Comparison of ENCODE assay signal across 8 cellular contexts in genomic region chr19:41324921-41325639, GRCh38. TPM values are rescaled to one million over a fixed set of nuclear protein-coding genes. Genes with fewer than 3 reads are reported as not detected.
DNase-seq lines count a peak whose midpoint lies in the region; ATAC-seq, FAIRE-seq and TF ChIP-seq lines count a peak whose summit lies in the region.

No MANE protein-coding gene starts in this region.

- no peaks in the 10 kb centered on the region for H3K36me3 ChIP-seq in pancreas

- H3K9me3 ChIP-seq in pancreas: no peaks in the 10 kb centered on the region

- peaks cover 75% of the 10 kb centered on the region for H3K36me3 Mint-ChIP-seq in activated T-cell treated with anti-CD3 and anti-CD28 coated beads, Interleukin-2, amount 50 U/mL, for 24 hours (ENCODE audit: low read depth)
- H3K36me3 Mint-ChIP-seq in activated CD4-positive, alpha-beta memory T cell treated with anti-CD3 and anti-CD28 coated beads for 36 hours: peaks cover 31% of the 10 kb centered on the region
- no peaks in the 10 kb centered on the region for H3K36me3 Mint-ChIP-seq in glutamatergic neuron (ENCODE audit: unreplicated experiment)

- ATAC-seq in pancreas (peak; percentile 11 to 32 (median 25)), GM21786 (IDR thresholded peaks at IDR 0.05; ENCODE audit: unreplicated experiment) (no peak), GM18520 (IDR thresholded peaks at IDR 0.05; ENCODE audit: unreplicated experiment) (no peak), HG02642 (IDR thresholded peaks at IDR 0.05; ENCODE audit: poor library complexity, unreplicated experiment) (no peak)

- no peak overlapping the region for H3K4me3 Mint-ChIP-seq in activated T-cell treated with anti-CD3 and anti-CD28 coated beads, Interleukin-2, amount 50 U/mL, for 24 hours
- H3K4me3 Mint-ChIP-seq in activated CD4-positive, alpha-beta memory T cell treated with anti-CD3 and anti-CD28 coated beads for 36 hours: no peak overlapping the region
- H3K4me3 Mint-ChIP-seq in glutamatergic neuron (ENCODE audit: unreplicated experiment): peak overlapping the region; percentile 82

- H3K9me3 Mint-ChIP-seq in activated T-cell treated with anti-CD3 and anti-CD28 coated beads, Interleukin-2, amount 50 U/mL, for 24 hours: no peaks in the 10 kb centered on the region
- no peaks in the 10 kb centered on the region for H3K9me3 Mint-ChIP-seq in activated CD4-positive, alpha-beta memory T cell treated with anti-CD3 and anti-CD28 coated beads for 36 hours
- H3K9me3 Mint-ChIP-seq in glutamatergic neuron (ENCODE audit: unreplicated experiment): peaks cover 24% of the 10 kb centered on the region

- POLR2A ChIA-PET in activated CD4-positive, alpha-beta memory T cell treated with anti-CD3 and anti-CD28 coated beads for 36 hours (lab: Charles Lee): interaction anchor here (0.9 to 1.5 kb wide), 2 partner anchors 15 to 16 kb away, joined by 3 read pairs; partner anchors contain the start of gene CCDC97

- CTCF ChIA-PET in activated CD4-positive, alpha-beta memory T cell treated with anti-CD3 and anti-CD28 coated beads for 36 hours (lab: Charles Lee): no interaction called here

- H3K27me3 ChIP-seq in pancreas: no peaks in the 10 kb centered on the region

- H3K4me1 Mint-ChIP-seq in activated T-cell treated with anti-CD3 and anti-CD28 coated beads, Interleukin-2, amount 50 U/mL, for 24 hours (ENCODE audit: low read depth): peaks cover 69% of the 10 kb centered on the region
- peaks cover 40% of the 10 kb centered on the region for H3K4me1 Mint-ChIP-seq in activated CD4-positive, alpha-beta memory T cell treated with anti-CD3 and anti-CD28 coated beads for 36 hours (ENCODE audit: low read depth)
- H3K4me1 Mint-ChIP-seq in glutamatergic neuron (ENCODE audit: low read depth, unreplicated experiment): peaks cover 58% of the 10 kb centered on the region

- FAIRE-seq in pancreas (lab: Jason Lieb, UNC): no peak

- H3K27ac Mint-ChIP-seq in activated T-cell treated with anti-CD3 and anti-CD28 coated beads, Interleukin-2, amount 50 U/mL, for 24 hours: peak overlapping the region; percentile 89
- H3K27ac Mint-ChIP-seq in activated CD4-positive, alpha-beta memory T cell treated with anti-CD3 and anti-CD28 coated beads for 36 hours: peak overlapping the region; percentile 73
- peak overlapping the region; percentile 97 for H3K27ac Mint-ChIP-seq in glutamatergic neuron (ENCODE audit: unreplicated experiment)

- intact Hi-C loops in activated CD4-positive, alpha-beta memory T cell treated with anti-CD3 and anti-CD28 coated beads for 36 hours (cut with micrococcal nuclease): no loop called here
- intact Hi-C loops in pancreas (cut with DNase I): no loop called here

- H3K4me3 ChIP-seq in pancreas: peak overlapping the region in 2 of 4 donors; percentile 37 to 48

- no peaks in the 10 kb centered on the region for H3K27me3 Mint-ChIP-seq in activated T-cell treated with anti-CD3 and anti-CD28 coated beads, Interleukin-2, amount 50 U/mL, for 24 hours
- no peaks in the 10 kb centered on the region for H3K27me3 Mint-ChIP-seq in activated CD4-positive, alpha-beta memory T cell treated with anti-CD3 and anti-CD28 coated beads for 36 hours
- H3K27me3 Mint-ChIP-seq in glutamatergic neuron (ENCODE audit: unreplicated experiment): peaks cover 29% of the 10 kb centered on the region

- TF ChIP-seq CTCF in glutamatergic neuron (IDR thresholded peaks at IDR 0.05; ENCODE audit: partially characterized antibody, unreplicated experiment) (no peak), pancreas (IDR thresholded peaks at IDR 0.05) (no peak)

- DNase-seq in activated T-cell treated with anti-CD3 and anti-CD28 coated beads, Interleukin-2, amount 50 U/mL, for 24 hours: no peak
- no peak for DNase-seq in activated T-cell treated with anti-CD3 and anti-CD28 coated beads, Interleukin-2, amount 50 U/mL, for 48 hours
- no peak for DNase-seq in activated CD4-positive, alpha-beta memory T cell treated with anti-CD3 and anti-CD28 coated beads for 36 hours
- DNase-seq in glutamatergic neuron (peak; percentile 60), pancreas (peak in 5 of 6 donors; percentile 43 to 80 (median 70))

- H3K27ac ChIP-seq in pancreas: peak overlapping the region in 2 of 4 donors; percentile 66 to 76

- WGBS in pancreas, 2 donors: 8% methylated on average over 13 to 23 of the region's 23 CpGs

- peaks cover 0 to 23% (median 0%) of the 10 kb centered on the region in 3 donors for H3K4me1 ChIP-seq in pancreas

RNA-seq across cellular contexts. Expression of gene CCDC97, which starts 15.1 kb away (rescaled TPM):
- 10 to 100 TPM; 20.5 to 23.4 TPM for total RNA-seq in activated CD4-positive, alpha-beta memory T cell treated with anti-CD3 and anti-CD28 coated beads for 36 hours
- total RNA-seq in glutamatergic neuron (ENCODE audit: unreplicated experiment) (36.7 TPM), pancreas (10 to 100 TPM in 5 of 6 donors, 1 to 10 TPM in 1; 9.4 to 19.2 (median 13.1) TPM)
- polyA plus RNA-seq in pancreas: 10 to 100 TPM; 11.3 to 12.4 TPM

RNA-seq across cellular contexts. Expression of gene TGFB1, which starts 28.6 kb away (rescaled TPM):
- total RNA-seq in activated CD4-positive, alpha-beta memory T cell treated with anti-CD3 and anti-CD28 coated beads for 36 hours: 100 to 1,000 TPM; 108 to 110 TPM
- 26.0 TPM for total RNA-seq in glutamatergic neuron (ENCODE audit: unreplicated experiment)
- total RNA-seq in pancreas: 10 to 100 TPM in 2 of 6 donors, 1 to 10 TPM in 4; 3.3 to 32.3 (median 6.9) TPM
- 1 to 10 TPM; 4.0 to 6.0 TPM for polyA plus RNA-seq in pancreas

RNA-seq across cellular contexts. Expression of gene B9D2, which starts 38.9 kb away (rescaled TPM):
- total RNA-seq in activated CD4-positive, alpha-beta memory T cell treated with anti-CD3 and anti-CD28 coated beads for 36 hours: 1 to 10 TPM; 4.7 to 5.1 TPM
- total RNA-seq in glutamatergic neuron (ENCODE audit: unreplicated experiment) (7.6 TPM), pancreas (1 to 10 TPM; 1.5 to 5.7 (median 2.2) TPM)
- polyA plus RNA-seq in pancreas: 1 to 10 TPM; 4.5 to 7.5 TPM

RNA-seq across cellular contexts. Expression of gene TMEM91, which starts 51.3 kb away (rescaled TPM):
- total RNA-seq in activated CD4-positive, alpha-beta memory T cell treated with anti-CD3 and anti-CD28 coated beads for 36 hours: 1 to 10 TPM; 4.5 to 4.6 TPM
- total RNA-seq in glutamatergic neuron (ENCODE audit: unreplicated experiment) (52.6 TPM), pancreas (1 to 10 TPM; 3.8 to 5.9 (median 4.8) TPM)
- 10 to 100 TPM; 24.8 to 33.0 TPM for polyA plus RNA-seq in pancreas

Comparison
In these comparisons a context has a peak if more than half of its experiments do, and no peak if none do; other contexts are left out.
1. DNase-seq: peak in glutamatergic neuron (single experiment) and pancreas (5 of 6); none in activated T-cell treated with anti-CD3 and anti-CD28 coated beads, Interleukin-2, amount 50 U/mL, for 24 hours (single experiment), activated T-cell treated with anti-CD3 and anti-CD28 coated beads, Interleukin-2, amount 50 U/mL, for 48 hours (0 of 2) and activated CD4-positive, alpha-beta memory T cell treated with anti-CD3 and anti-CD28 coated beads for 36 hours (single experiment).
2. ATAC-seq: peak in pancreas (4 of 4); none in GM21786 (single experiment), GM18520 (single experiment) and HG02642 (single experiment).
3. Peak in every context shown above with its lines, with median percentiles within 50 percentile points of each other: H3K27ac Mint-ChIP-seq.